Comparison of ENCODE assay signal across 19 cellular contexts in the genomic region with DNA sequence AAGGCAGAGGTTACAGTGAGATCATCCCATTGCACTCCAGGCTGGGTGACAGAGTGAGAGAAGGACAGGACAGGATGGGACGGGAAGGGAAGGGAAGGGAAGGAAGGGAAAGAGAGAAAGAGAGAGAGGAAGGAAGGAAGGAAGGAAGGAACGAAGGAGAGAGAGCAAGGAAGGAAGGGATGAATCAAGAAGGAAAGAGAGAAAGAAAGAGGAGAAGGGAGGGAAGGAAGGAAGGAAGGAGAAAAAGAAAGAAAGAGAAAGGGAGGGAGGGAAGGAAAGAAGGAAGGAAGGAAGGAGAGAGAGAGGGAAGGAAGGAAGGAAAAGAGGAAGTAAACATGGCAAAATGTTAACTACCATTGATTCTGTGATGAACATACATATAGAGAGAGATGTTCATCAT. TPM values are rescaled to one million over a fixed set of nuclear protein-coding genes. Genes with fewer than 3 reads are reported as not detected.
A peak's percentile ranks its signal among the peaks of the same experiment; 100 is the strongest.
DNase-seq lines count a peak whose midpoint lies in the region; ATAC-seq, FAIRE-seq and TF ChIP-seq lines count a peak whose summit lies in the region.
"Had no signal": no experiment of that assay in that cellular context is flagged by ENCODE, and none has a peak within 500 bp of the region (broad histone marks: within the 10 kb centered on the region; RNA-seq: fewer than 3 reads in every experiment).

No MANE protein-coding gene starts in this region.

- peak overlapping the region; percentile 65 for H3K27ac Mint-ChIP-seq in stimulated activated naive CD8-positive, alpha-beta T cell treated with anti-CD3 and anti-CD28 coated beads, Interleukin-15, Interleukin-2, amounts not matched to agents 100 ng/mL and 50 ng/mL, for 24 hours
- H3K27ac Mint-ChIP-seq in stimulated activated naive CD8-positive, alpha-beta T cell treated with anti-CD3 and anti-CD28 coated beads, Interleukin-15, amount 100 ng/mL, for 72 hours, result no peak overlapping the region
- no peak overlapping the region for H3K27ac Mint-ChIP-seq in endodermal cell
- H3K27ac Mint-ChIP-seq: CD8-positive, alpha-beta T cell; GM23338; HFFc6 had no signal

- H3K27me3 ChIP-seq in K562 (ENCODE audit: control insufficient read depth in 2 of 2, insufficient read depth in 2 of 2, low read length in 2 of 2), result no peaks in the 10 kb centered on the region
- no peaks in the 10 kb centered on the region for H3K27me3 ChIP-seq in trophoblast cell (ENCODE audit: insufficient read depth, low read length)
- no peaks in the 10 kb centered on the region for H3K27me3 ChIP-seq in endodermal cell (ENCODE audit: control insufficient read depth, insufficient read depth, low read length, poor library complexity, severe bottlenecking)
- H3K27me3 ChIP-seq: BLaER1 had no signal

- H3K36me3 Mint-ChIP-seq in stimulated activated naive CD8-positive, alpha-beta T cell treated with anti-CD3 and anti-CD28 coated beads, Interleukin-15, Interleukin-2, amounts not matched to agents 100 ng/mL and 50 ng/mL, for 24 hours (ENCODE audit: low read depth), result peaks cover 20% of the 10 kb centered on the region
- peaks cover 19% of the 10 kb centered on the region for H3K36me3 Mint-ChIP-seq in endodermal cell (ENCODE audit: low read depth)

- H4K20me1 ChIP-seq in K562 (replicated peaks; ENCODE audit: control insufficient read depth, insufficient read depth, low read length), result no peaks in the 10 kb centered on the region
- H4K20me1 ChIP-seq: BLaER1 had no signal

- no peak overlapping the region for H4K91ac ChIP-seq in trophoblast cell (ENCODE audit: low read depth, low read length)

- TF ChIP-seq EP300 in K562 (IDR thresholded peaks at IDR 0.05; ENCODE audit: low read length), result no peak

- no peaks in the 10 kb centered on the region for H3K4me1 ChIP-seq in K562 (replicated peaks in 1 of 2; ENCODE audit: control insufficient read depth in 2 of 2, insufficient read depth in 2 of 2, low read length in 2 of 2)
- H3K4me1 ChIP-seq in trophoblast cell (ENCODE audit: control insufficient read depth in 1 of 2, insufficient read depth in 2 of 2, low read length in 2 of 2), result no peaks in the 10 kb centered on the region
- no peaks in the 10 kb centered on the region for H3K4me1 ChIP-seq in endodermal cell (ENCODE audit: control insufficient read depth, insufficient read depth, low read length)

- H2AFZ ChIP-seq in K562 (ENCODE audit: low read depth, low read length) (no peak overlapping the region), trophoblast cell (ENCODE audit: insufficient read depth, low read length, poor library complexity) (no peak overlapping the region)
- H2AFZ ChIP-seq: GM23338 had no signal

- POLR2A ChIA-PET in K562 (lab: Yijun Ruan, JAX), result no interaction called here

- BruUV-seq in K562 (replicated peaks; lab: Mats Ljungman, UMichigan), result no TSS peak

- no peak overlapping the region for H2BK5ac ChIP-seq in trophoblast cell (ENCODE audit: low read depth, low read length, poor library complexity)

- H3K4me3 ChIP-seq in K562, result no peak overlapping the region
- H3K4me3 ChIP-seq in trophoblast cell (ENCODE audit: low read depth, low read length), result peak overlapping the region; percentile 49
- H3K4me3 ChIP-seq in endodermal cell (ENCODE audit: low read length), result no peak overlapping the region
- H3K4me3 ChIP-seq: BLaER1, GM23338 had no signal

- no peak overlapping the region for H3K18ac ChIP-seq in trophoblast cell (ENCODE audit: low read length)

- no peak for TF ChIP-seq POLR2A in K562 (conservative IDR thresholded peaks at IDR 0.05)

- no peak overlapping the region for H3K14ac ChIP-seq in trophoblast cell (ENCODE audit: low read length)

- no peak overlapping the region for H4K8ac ChIP-seq in trophoblast cell (ENCODE audit: low read depth, low read length)

- H3K79me1 ChIP-seq in trophoblast cell (ENCODE audit: low read length), result no peaks in the 10 kb centered on the region

- no peak overlapping the region for H2BK120ac ChIP-seq in trophoblast cell (ENCODE audit: insufficient read depth, low read length, poor library complexity)

- DNase-seq in stimulated activated naive CD8-positive, alpha-beta T cell treated with anti-CD3 and anti-CD28 coated beads, Interleukin-15, amount 100 ng/mL, for 72 hours, result no peak
- DNase-seq in K562 (ENCODE audit: extremely low read depth in 1 of 4, low spot score in 3 of 4) (no peak), trophoblast cell (no peak), hippocampal formation (lab: John Stamatoyannopoulos, UW) (no peak), endodermal cell (no peak)
- DNase-seq: 8988T; Calu3; CD8-positive, alpha-beta T cell; DMS79 treated with DMSO at 0.1 percent for 48 hours; GF-D8; HCEC 1CT; HFFc6 had no signal

- in situ Hi-C loops in K562 (cut with MboI), result no loop called here

- H3K36me3 ChIP-seq in K562 (ENCODE audit: control insufficient read depth, insufficient read depth, low read length), result no peaks in the 10 kb centered on the region
- H3K36me3 ChIP-seq in trophoblast cell (ENCODE audit: control insufficient read depth in 1 of 2, insufficient read depth in 2 of 2, low read length in 2 of 2), result peaks cover 0 to 3% of the 10 kb centered on the region in 2 experiments
- peaks cover 13% of the 10 kb centered on the region for H3K36me3 ChIP-seq in endodermal cell (ENCODE audit: control insufficient read depth, insufficient read depth, low read length)

- H3K27ac ChIP-seq in K562 (ENCODE audit: extremely low read depth, low read depth, low read length), result no peak overlapping the region
- no peak overlapping the region for H3K27ac ChIP-seq in trophoblast cell (ENCODE audit: low read depth, low read length)
- no peak overlapping the region for H3K27ac ChIP-seq in endodermal cell (ENCODE audit: low read depth, low read length)
- H3K27ac ChIP-seq: BLaER1 had no signal

- H3K4me1 Mint-ChIP-seq in stimulated activated naive CD8-positive, alpha-beta T cell treated with anti-CD3 and anti-CD28 coated beads, Interleukin-15, Interleukin-2, amounts not matched to agents 100 ng/mL and 50 ng/mL, for 24 hours (ENCODE audit: low read depth), result no peaks in the 10 kb centered on the region
- peaks cover 1% of the 10 kb centered on the region for H3K4me1 Mint-ChIP-seq in stimulated activated naive CD8-positive, alpha-beta T cell treated with anti-CD3 and anti-CD28 coated beads, Interleukin-15, amount 100 ng/mL, for 72 hours
- H3K4me1 Mint-ChIP-seq in endodermal cell, result no peaks in the 10 kb centered on the region
- H3K4me1 Mint-ChIP-seq: CD14-positive monocyte, GM23338 had no signal

- H3K27me3 Mint-ChIP-seq in stimulated activated naive CD8-positive, alpha-beta T cell treated with anti-CD3 and anti-CD28 coated beads, Interleukin-15, Interleukin-2, amounts not matched to agents 100 ng/mL and 50 ng/mL, for 24 hours, result no peaks in the 10 kb centered on the region
- no peaks in the 10 kb centered on the region for H3K27me3 Mint-ChIP-seq in stimulated activated naive CD8-positive, alpha-beta T cell treated with anti-CD3 and anti-CD28 coated beads, Interleukin-15, amount 100 ng/mL, for 72 hours
- H3K27me3 Mint-ChIP-seq in endodermal cell (ENCODE audit: insufficient read depth), result no peaks in the 10 kb centered on the region

- H3K79me2 ChIP-seq in K562 (ENCODE audit: control insufficient read depth, insufficient read depth, low read length) (no peaks in the 10 kb centered on the region), trophoblast cell (ENCODE audit: control insufficient read depth, insufficient read depth, low read length, poor library complexity) (no peaks in the 10 kb centered on the region)

- CTCF ChIA-PET in K562 (lab: Yijun Ruan, JAX; ENCODE audit: low intra/inter-chr PET ratio), result no interaction called here

- no peak overlapping the region for H2BK12ac ChIP-seq in trophoblast cell (ENCODE audit: low read length)

- no peak for TF ChIP-seq RAD21 in K562 (CRISPR knock-in tag; conservative IDR thresholded peaks at IDR 0.05 in 1 of 2, IDR thresholded peaks at IDR 0.05 in 1 of 2)

- intact Hi-C loops in K562 (cut with micrococcal nuclease), result no loop called here

- no peak overlapping the region for H3K4me2 ChIP-seq in K562 (ENCODE audit: insufficient read depth, low read length)
- H3K4me2 ChIP-seq in trophoblast cell (ENCODE audit: low read length), result no peak overlapping the region
- H3K4me2 ChIP-seq: BLaER1, GM23338 had no signal

- H3K9me3 ChIP-seq in K562 (replicated peaks; ENCODE audit: control insufficient read depth, insufficient read depth, low read depth, low read length), result no peaks in the 10 kb centered on the region
- no peaks in the 10 kb centered on the region for H3K9me3 ChIP-seq in trophoblast cell (ENCODE audit: insufficient read depth, low read depth, low read length)
- no peaks in the 10 kb centered on the region for H3K9me3 ChIP-seq in endodermal cell (ENCODE audit: control insufficient read depth, low read length)
- H3K9me3 ChIP-seq: BLaER1 had no signal

- 21% methylated on average over 2 of the region's 2 CpGs for WGBS in K562 (ENCODE audit: insufficient coverage, low coverage, missing lambda C conversion rate)
- WGBS in trophoblast cell (ENCODE audit: extremely low coverage, insufficient coverage, insufficient read length), result 0% methylated on average over 1 of the region's 2 CpGs
- WGBS in endodermal cell (ENCODE audit: insufficient coverage in 1 of 2, insufficient read length in 1 of 2), 2 experiments, result 92 to 95% methylated on average over 2 of the region's 2 CpGs

- no peak for FAIRE-seq in K562 (lab: Jason Lieb, UNC)
- FAIRE-seq: H54, HepG2 had no signal

- ATAC-seq in stimulated activated naive CD8-positive, alpha-beta T cell treated with anti-CD3 and anti-CD28 coated beads, Interleukin-15, amount 100 ng/mL, for 72 hours, result no peak
- ATAC-seq in K562, result no peak
- no peak for ATAC-seq in HG03439 (IDR thresholded peaks at IDR 0.05; ENCODE audit: unreplicated experiment)
- ATAC-seq: CD8-positive, alpha-beta T cell; GM23338; HepG2 had no signal

- H2AK5ac ChIP-seq in trophoblast cell (ENCODE audit: low read length), result no peak overlapping the region

- no peak overlapping the region for H3K23ac ChIP-seq in trophoblast cell (ENCODE audit: low read length)

- no peak overlapping the region for H3K4ac ChIP-seq in trophoblast cell (ENCODE audit: low read depth, low read length)

- H4K12ac ChIP-seq in trophoblast cell (ENCODE audit: low read depth, low read length), result no peak overlapping the region

- no peaks in the 10 kb centered on the region for H3K9me3 Mint-ChIP-seq in stimulated activated naive CD8-positive, alpha-beta T cell treated with anti-CD3 and anti-CD28 coated beads, Interleukin-15, Interleukin-2, amounts not matched to agents 100 ng/mL and 50 ng/mL, for 24 hours
- no peaks in the 10 kb centered on the region for H3K9me3 Mint-ChIP-seq in stimulated activated naive CD8-positive, alpha-beta T cell treated with anti-CD3 and anti-CD28 coated beads, Interleukin-15, amount 100 ng/mL, for 72 hours
- no peaks in the 10 kb centered on the region for H3K9me3 Mint-ChIP-seq in endodermal cell
- H3K9me3 Mint-ChIP-seq: CD8-positive, alpha-beta T cell; GM23338; HFFc6 had no signal

- no peaks in the 10 kb centered on the region for H3K9me1 ChIP-seq in K562 (ENCODE audit: control insufficient read depth, insufficient read depth, low read length)

- H3K4me3 Mint-ChIP-seq in stimulated activated naive CD8-positive, alpha-beta T cell treated with anti-CD3 and anti-CD28 coated beads, Interleukin-15, Interleukin-2, amounts not matched to agents 100 ng/mL and 50 ng/mL, for 24 hours, result no peak overlapping the region
- no peak overlapping the region for H3K4me3 Mint-ChIP-seq in stimulated activated naive CD8-positive, alpha-beta T cell treated with anti-CD3 and anti-CD28 coated beads, Interleukin-15, amount 100 ng/mL, for 72 hours
- no peak overlapping the region for H3K4me3 Mint-ChIP-seq in endodermal cell
- H3K4me3 Mint-ChIP-seq: CD14-positive monocyte; CD8-positive, alpha-beta T cell; GM23338; HFFc6 had no signal

- TF ChIP-seq CTCF in K562 (IDR thresholded peaks at IDR 0.05 in 2 of 3, conservative IDR thresholded peaks at IDR 0.05 in 1 of 3; ENCODE audit: insufficient read depth in 2 of 3, low read depth in 1 of 3, low read length in 3 of 3) (no peak), endodermal cell (conservative IDR thresholded peaks at IDR 0.05) (no peak)

- no peak overlapping the region for H3K9ac ChIP-seq in K562 (ENCODE audit: insufficient read depth in 1 of 2, low read depth in 2 of 2, low read length in 2 of 2)
- H3K9ac ChIP-seq in trophoblast cell (ENCODE audit: low read length), result no peak overlapping the region
- no peak overlapping the region for H3K9ac ChIP-seq in endodermal cell (ENCODE audit: extremely low read depth, low read length, poor library complexity, severe bottlenecking)
- H3K9ac ChIP-seq: BLaER1 had no signal

RNA-seq across cellular contexts. Expression of a gene that starts 28.8 kb away (rescaled TPM):
- 5.4 and 8.0 TPM in 2 replicates for total RNA-seq in K562 (2011; cell fraction: chromatin; rRNA removed; ENCODE audit: low replicate concordance)
- total RNA-seq in K562 (2011; cell fraction: nucleolus; rRNA removed), result 2.0 and 2.2 TPM in 2 replicates
- 4.3 and 5.6 TPM in 2 replicates for total RNA-seq in K562 (2011; cell fraction: nucleoplasm; rRNA removed)
- 3.2 and 4.0 TPM in 2 replicates for total RNA-seq in K562 (2014; rRNA removed)
- 8.1 and 9.5 TPM in 2 replicates for total RNA-seq in K562 (2014; rRNA removed; fragmentation: Illumina TruSeq; extraction: Trizol)
- total RNA-seq in K562 (2015; rRNA removed; fragmentation: Illumina TruSeq; extraction: Trizol), result 4.4 and 4.8 TPM in 2 replicates
- total RNA-seq in K562 (2021), result 7.8 and 8.4 TPM in 2 replicates
- 6.3 and 7.7 TPM in 2 replicates for polyA plus RNA-seq in K562 (2011; rRNA removed)
- 1.5 and 2.2 TPM in 2 replicates for polyA plus RNA-seq in K562 (2011; cell fraction: cytosol; rRNA removed)
- polyA plus RNA-seq in K562 (2011; cell fraction: nucleus; rRNA removed), result 2.6 and 3.4 TPM in 2 replicates
- 3.9 and 6.7 TPM in 2 replicates for polyA plus RNA-seq in K562 (2012)
- polyA plus RNA-seq in K562 (2014; fragmentation: Illumina TruSeq; extraction: Trizol), result 5.5 and 6.3 TPM in 2 replicates
- 1 to 10 TPM; 1.3 to 1.8 TPM for polyA plus RNA-seq in K562 (2014; fragmentation: Nextera tagmentation; extraction: Ambion mirVana)
- polyA plus RNA-seq in K562 (2014; rRNA removed), result 2.6 and 4.1 TPM in 2 replicates
- 9.6 and 13.1 TPM in 2 replicates for polyA minus RNA-seq in K562 (2011; rRNA and poly(A)+ RNA removed)
- 3.2 and 3.6 TPM in 2 replicates for polyA minus RNA-seq in K562 (2011; cell fraction: cytosol; rRNA and poly(A)+ RNA removed)
- 1.9 and 3.7 TPM in 2 replicates for polyA minus RNA-seq in K562 (2011; cell fraction: nucleus; rRNA and poly(A)+ RNA removed)
- 4.3 and 4.5 TPM in 2 replicates for polyA plus RNA-seq in trophoblast cell (2013)
- 10 to 100 TPM; 14.6 to 17.9 TPM for total RNA-seq in endodermal cell
- 7.4 TPM for polyA plus RNA-seq in endodermal cell (2013, experiment 1 of 2)
- polyA plus RNA-seq in endodermal cell (2013, experiment 2 of 2), result 6.9 TPM

RNA-seq across cellular contexts. Expression of a gene that starts 28.9 kb away (rescaled TPM):
- 16.2 and 53.4 TPM in 2 replicates for total RNA-seq in K562 (2011; cell fraction: chromatin; rRNA removed; ENCODE audit: low replicate concordance)
- 8.3 and 13.9 TPM in 2 replicates for total RNA-seq in K562 (2011; cell fraction: nucleolus; rRNA removed)
- 21.2 and 28.9 TPM in 2 replicates for total RNA-seq in K562 (2011; cell fraction: nucleoplasm; rRNA removed)
- total RNA-seq in K562 (2014; rRNA removed), result 21.8 and 22.6 TPM in 2 replicates
- 35.7 and 39.0 TPM in 2 replicates for total RNA-seq in K562 (2014; rRNA removed; fragmentation: Illumina TruSeq; extraction: Trizol)
- 27.3 and 28.8 TPM in 2 replicates for total RNA-seq in K562 (2015; rRNA removed; fragmentation: Illumina TruSeq; extraction: Trizol)
- total RNA-seq in K562 (2021), result 45.2 and 45.4 TPM in 2 replicates
- polyA plus RNA-seq in K562 (2011; rRNA removed), result 27.5 and 35.7 TPM in 2 replicates
- polyA plus RNA-seq in K562 (2011; cell fraction: cytosol; rRNA removed), result 14.1 and 23.3 TPM in 2 replicates
- polyA plus RNA-seq in K562 (2011; cell fraction: nucleus; rRNA removed), result 7.5 and 12.3 TPM in 2 replicates
- 11.6 and 20.9 TPM in 2 replicates for polyA plus RNA-seq in K562 (2012)
- 33.1 and 36.7 TPM in 2 replicates for polyA plus RNA-seq in K562 (2014; fragmentation: Illumina TruSeq; extraction: Trizol)
- 1 to 10 TPM; 6.9 to 7.4 TPM for polyA plus RNA-seq in K562 (2014; fragmentation: Nextera tagmentation; extraction: Ambion mirVana)
- 23.0 and 24.6 TPM in 2 replicates for polyA plus RNA-seq in K562 (2014; rRNA removed)
- 74.2 and 82.7 TPM in 2 replicates for polyA minus RNA-seq in K562 (2011; rRNA and poly(A)+ RNA removed)
- 20.1 and 24.4 TPM in 2 replicates for polyA minus RNA-seq in K562 (2011; cell fraction: cytosol; rRNA and poly(A)+ RNA removed)
- polyA minus RNA-seq in K562 (2011; cell fraction: nucleus; rRNA and poly(A)+ RNA removed), result 12.8 and 21.7 TPM in 2 replicates
- 18.8 and 19.4 TPM in 2 replicates for polyA plus RNA-seq in trophoblast cell (2013)
- total RNA-seq in endodermal cell, result 100 to 1,000 TPM; 110 to 136 TPM
- 27.1 TPM for polyA plus RNA-seq in endodermal cell (2013, experiment 1 of 2)
- 25.3 TPM for polyA plus RNA-seq in endodermal cell (2013, experiment 2 of 2)
